ENCODE assay signal across 19 cellular contexts in genomic region chr10:79077488-79078173, GRCh38. TPM values are rescaled to one million over a fixed set of nuclear protein-coding genes. Genes with fewer than 3 reads are reported as not detected.
DNase-seq lines count a peak whose midpoint lies in the region; ATAC-seq, FAIRE-seq and TF ChIP-seq lines count a peak whose summit lies in the region.
"Had no signal": no experiment of that assay in that cellular context is flagged by ENCODE, and none has a peak within 500 bp of the region (broad histone marks: within the 10 kb centered on the region; RNA-seq: fewer than 3 reads in every experiment).

No MANE protein-coding gene starts in this region.

- peak overlapping the region; percentile 83 to 100 (median 97) for H3K4me2 ChIP-seq in BLaER1 treated with 17β-estradiol and CSF1 and Interleukin-3, amounts not matched to agents 10 nM and 100 nM
- H3K4me2 ChIP-seq: SK-N-SH had no signal

- FAIRE-seq in kidney (lab: Jason Lieb, UNC): no peak
- FAIRE-seq: frontal cortex, GM12878, urothelium cell line had no signal

- H3K27me3 Mint-ChIP-seq in WTC11 (ENCODE audit: low read depth): no peaks in the 10 kb centered on the region
- H3K27me3 Mint-ChIP-seq in activated T-helper 1 cell treated with anti-CD3 and anti-CD28 coated beads, Interleukin-12 subunit alpha, Interleukin-12 subunit beta, Interleukin-2, Interleukin-4 antibody, amounts not matched to agents 30 ng/mL and 10 ng/mL and 1 ng/mL, durations not matched to agents 14 hours and 24 hours and 36 hours (ENCODE audit: insufficient read depth): peaks cover 5% of the 10 kb centered on the region

- H3K36me3 ChIP-seq in BLaER1 treated with 17β-estradiol and CSF1 and Interleukin-3, amounts not matched to agents 10 nM and 100 nM: peaks cover 0 to 9% (median 0%) of the 10 kb centered on the region in 11 experiments; a peak in 1 of 22 replicates
- H3K36me3 ChIP-seq in NT2/D1 (ENCODE audit: insufficient read depth, insufficient read length, low read length) (peaks cover 21% of the 10 kb centered on the region), kidney (ENCODE audit: control insufficient read depth in 1 of 2, insufficient read depth in 2 of 2, low read length in 2 of 2) (no peaks in the 10 kb centered on the region), gastrocnemius medialis (no peaks in the 10 kb centered on the region)

- no peak overlapping the region for H3K4me3 ChIP-seq in BLaER1 treated with 17β-estradiol and CSF1 and Interleukin-3, amounts not matched to agents 10 nM and 100 nM
- H3K4me3 ChIP-seq in NT2/D1 (ENCODE audit: insufficient read length, low read depth) (no peak overlapping the region), kidney (ENCODE audit: low read length in 2 of 2) (no peak overlapping the region), gastrocnemius medialis (no peak overlapping the region)
- H3K4me3 ChIP-seq: GM12878, lung had no signal

- no peak for TF ChIP-seq POLR2A in gastrocnemius medialis (IDR thresholded peaks at IDR 0.05)

- in situ Hi-C loops in gastrocnemius medialis (cut with MboI; ENCODE audit: low sequenced_read_pairs in 4 of 4): loop anchor here in 2 of 4 donors (5.0 to 25.0 kb wide), 3 partner anchors 70 to 1040 kb away; partner anchors contain the start of genes POLR3A (in 1 of the 2), RPS24 (in 1 of the 2) and ZCCHC24 (in 1 of the 2)

- POLR2A ChIA-PET in WTC11 (lab: Charles Lee): interaction anchor here (1.2 kb wide), 1 partner anchor 104 kb away, joined by 4 read pairs; no protein-coding TSS in a partner anchor

- CTCF ChIA-PET in WTC11 (lab: Charles Lee): no interaction called here

- no peak for DNase-seq in NT2/D1 (ENCODE audit: low read depth, low spot score)
- DNase-seq in kidney: no peak
- no peak for DNase-seq in gastrocnemius medialis
- no peak for DNase-seq in WTC11 (ENCODE audit: low spot score)
- DNase-seq in posterior cingulate gyrus: no peak
- no peak for DNase-seq in activated T-helper 1 cell treated with anti-CD3 and anti-CD28 coated beads, Interleukin-12 subunit alpha, Interleukin-12 subunit beta, Interleukin-2, Interleukin-4 antibody, amounts not matched to agents 30 ng/mL and 10 ng/mL and 1 ng/mL, durations not matched to agents 14 hours and 24 hours and 36 hours (ENCODE audit: low spot score)
- DNase-seq: activated CD4-positive, CD25-positive, alpha-beta regulatory T cell treated with anti-CD3 and anti-CD28 coated beads, Interleukin-2, amount 50 U/mL, for 72 hours; Calu3; natural killer cell; NCI-H1930; SK-N-SH; stimulated activated naive CD8-positive, alpha-beta T cell treated with anti-CD3 and anti-CD28 coated beads, Interleukin-15, Interleukin-2, amounts not matched to agents 100 U/mL and 50 U/mL, for 24 hours; T-helper 9 cell had no signal

- H3K27ac Mint-ChIP-seq in WTC11: no peak overlapping the region
- H3K27ac Mint-ChIP-seq in activated T-helper 1 cell treated with anti-CD3 and anti-CD28 coated beads, Interleukin-12 subunit alpha, Interleukin-12 subunit beta, Interleukin-2, Interleukin-4 antibody, amounts not matched to agents 30 ng/mL and 10 ng/mL and 1 ng/mL, durations not matched to agents 14 hours and 24 hours and 36 hours: no peak overlapping the region
- H3K27ac Mint-ChIP-seq: natural killer cell had no signal

- TF ChIP-seq CTCF in kidney (IDR thresholded peaks at IDR 0.05; ENCODE audit: borderline replicate concordance, extremely low read depth, insufficient read depth) (no peak), gastrocnemius medialis (IDR thresholded peaks at IDR 0.05 in 4 of 5, conservative IDR thresholded peaks at IDR 0.05 in 1 of 5) (no peak), WTC11 (IDR thresholded peaks at IDR 0.05) (no peak)

- no peaks in the 10 kb centered on the region for H3K27me3 ChIP-seq in BLaER1 treated with 17β-estradiol and CSF1 and Interleukin-3, amounts not matched to agents 10 nM and 100 nM
- H3K27me3 ChIP-seq in NT2/D1 (ENCODE audit: insufficient read depth, insufficient read length) (no peaks in the 10 kb centered on the region), gastrocnemius medialis (no peaks in the 10 kb centered on the region)

- H3K4me3 Mint-ChIP-seq in WTC11: no peak overlapping the region
- no peak overlapping the region for H3K4me3 Mint-ChIP-seq in activated T-helper 1 cell treated with anti-CD3 and anti-CD28 coated beads, Interleukin-12 subunit alpha, Interleukin-12 subunit beta, Interleukin-2, Interleukin-4 antibody, amounts not matched to agents 30 ng/mL and 10 ng/mL and 1 ng/mL, durations not matched to agents 14 hours and 24 hours and 36 hours
- H3K4me3 Mint-ChIP-seq: natural killer cell had no signal

- no peaks in the 10 kb centered on the region for H3K9me3 ChIP-seq in BLaER1 treated with 17β-estradiol and CSF1 and Interleukin-3, amounts not matched to agents 10 nM and 100 nM (replicated peaks in 1 of 11)
- H3K9me3 ChIP-seq in NT2/D1 (ENCODE audit: insufficient read depth, low read length) (no peaks in the 10 kb centered on the region), kidney (ENCODE audit: control insufficient read depth in 1 of 2, low read length in 2 of 2) (no peaks in the 10 kb centered on the region), gastrocnemius medialis (no peaks in the 10 kb centered on the region)
- H3K9me3 ChIP-seq: SK-N-SH had no signal

- no peaks in the 10 kb centered on the region for H3K9me3 Mint-ChIP-seq in WTC11
- H3K9me3 Mint-ChIP-seq in activated T-helper 1 cell treated with anti-CD3 and anti-CD28 coated beads, Interleukin-12 subunit alpha, Interleukin-12 subunit beta, Interleukin-2, Interleukin-4 antibody, amounts not matched to agents 30 ng/mL and 10 ng/mL and 1 ng/mL, durations not matched to agents 14 hours and 24 hours and 36 hours: no peaks in the 10 kb centered on the region
- H3K9me3 Mint-ChIP-seq: natural killer cell had no signal

- no peak for ATAC-seq in gastrocnemius medialis
- no peak for ATAC-seq in GM18867 (IDR thresholded peaks at IDR 0.05; ENCODE audit: unreplicated experiment)
- ATAC-seq in WTC11: no peak
- ATAC-seq: GM12878; stimulated activated naive CD8-positive, alpha-beta T cell treated with anti-CD3 and anti-CD28 coated beads, Interleukin-15, Interleukin-2, amounts not matched to agents 100 U/mL and 50 U/mL, for 24 hours had no signal

- intact Hi-C loops in kidney (cut with DNase I): loop anchor here (10.0 kb wide), 2 partner anchors 67 to 117 kb away; no protein-coding TSS in a partner anchor
- intact Hi-C loops in gastrocnemius medialis (cut with DNase I; ENCODE audit: low total_unique reads): no loop called here
- intact Hi-C loops in posterior cingulate gyrus (cut with DNase I): no loop called here
- intact Hi-C loops in activated T-helper 1 cell treated with anti-CD3 and anti-CD28 coated beads, Interleukin-12 subunit alpha, Interleukin-12 subunit beta, Interleukin-2, Interleukin-4 antibody, amounts not matched to agents 30 ng/mL and 10 ng/mL and 1 ng/mL, durations not matched to agents 14 hours and 24 hours and 36 hours (cut with micrococcal nuclease): no loop called here

- peak overlapping the region in 3 of 11 experiments; percentile 11 to 17 (median 12); a peak in 1 of 22 replicates for H3K27ac ChIP-seq in BLaER1 treated with 17β-estradiol and CSF1 and Interleukin-3, amounts not matched to agents 10 nM and 100 nM
- H3K27ac ChIP-seq in kidney (ENCODE audit: low read depth in 2 of 2, low read length in 2 of 2) (peak overlapping the region; percentile 77 to 79), gastrocnemius medialis (peak overlapping the region; percentile 3 to 95 (median 92))

- peaks cover 85 to 100% (median 100%) of the 10 kb centered on the region in 11 experiments for H4K20me1 ChIP-seq in BLaER1 treated with 17β-estradiol and CSF1 and Interleukin-3, amounts not matched to agents 10 nM and 100 nM

- no peaks in the 10 kb centered on the region for H3K36me3 Mint-ChIP-seq in WTC11
- no peaks in the 10 kb centered on the region for H3K36me3 Mint-ChIP-seq in activated T-helper 1 cell treated with anti-CD3 and anti-CD28 coated beads, Interleukin-12 subunit alpha, Interleukin-12 subunit beta, Interleukin-2, Interleukin-4 antibody, amounts not matched to agents 30 ng/mL and 10 ng/mL and 1 ng/mL, durations not matched to agents 14 hours and 24 hours and 36 hours (ENCODE audit: low read depth)
- H3K36me3 Mint-ChIP-seq: natural killer cell had no signal

- peaks cover 75% of the 10 kb centered on the region for H3K4me1 Mint-ChIP-seq in WTC11
- no peaks in the 10 kb centered on the region for H3K4me1 Mint-ChIP-seq in activated T-helper 1 cell treated with anti-CD3 and anti-CD28 coated beads, Interleukin-12 subunit alpha, Interleukin-12 subunit beta, Interleukin-2, Interleukin-4 antibody, amounts not matched to agents 30 ng/mL and 10 ng/mL and 1 ng/mL, durations not matched to agents 14 hours and 24 hours and 36 hours (ENCODE audit: low read depth)

- H3K4me1 ChIP-seq in BLaER1 treated with 17β-estradiol and CSF1 and Interleukin-3, amounts not matched to agents 10 nM and 100 nM: peaks cover 99 to 100% (median 100%) of the 10 kb centered on the region in 10 experiments
- H3K4me1 ChIP-seq in NT2/D1 (ENCODE audit: insufficient read depth, insufficient read length): peaks cover 52% of the 10 kb centered on the region
- peaks cover 87 to 90% of the 10 kb centered on the region in 2 donors for H3K4me1 ChIP-seq in kidney (ENCODE audit: control insufficient read depth in 1 of 2, insufficient read depth in 1 of 2, low read depth in 1 of 2, low read length in 2 of 2)
- peaks cover 90 to 96% of the 10 kb centered on the region in 2 donors for H3K4me1 ChIP-seq in gastrocnemius medialis

- H3K9ac ChIP-seq in BLaER1 treated with 17β-estradiol and CSF1 and Interleukin-3, amounts not matched to agents 10 nM and 100 nM: peak overlapping the region in 5 of 11 experiments; percentile 0 to 87 (median 21); a peak in 6 of 22 replicates
- H3K9ac ChIP-seq in NT2/D1 (ENCODE audit: insufficient read length, low read depth) (peak overlapping the region; percentile 17), kidney (ENCODE audit: low read length in 2 of 2) (peak overlapping the region in 1 of 2 donors; percentile 44)
- H3K9ac ChIP-seq: SK-N-SH had no signal

TF ChIP-seq in WTC11, 78 proteins besides CTCF, POLR2A, EP300 and RAD21 (continues in another document):
- TF ChIP-seq ZNF671 (CRISPR knock-in tag; IDR thresholded peaks at IDR 0.05): no peak

RNA-seq across cellular contexts. Expression of gene ZMIZ1, which starts 8.9 kb away (rescaled TPM):
- total RNA-seq in kidney (97.6 TPM), gastrocnemius medialis (10 to 100 TPM; 22.7 to 37.5 (median 31.7) TPM), WTC11 (2021) (34.3 to 44.4 TPM (median 35.2 TPM) in 3 replicates)
- polyA plus RNA-seq in kidney (ENCODE audit: insufficient read depth, low read depth, low replicate concordance): 14.2 TPM
- 67.6 and 67.8 TPM in 2 replicates for total RNA-seq in activated T-helper 1 cell treated with anti-CD3 and anti-CD28 coated beads, Interleukin-12 subunit alpha, Interleukin-12 subunit beta, Interleukin-2, Interleukin-4 antibody, amounts not matched to agents 30 ng/mL and 10 ng/mL and 1 ng/mL, durations not matched to agents 14 hours and 24 hours and 36 hours
